ENCODE assay signal across 31 cellular contexts in genomic region chr10:101653536-101653935, GRCh38.
"Had no signal": no experiment of that assay in that cellular context is flagged by ENCODE, and none has a peak within 500 bp of the region (broad histone marks: within the 10 kb centered on the region; RNA-seq: fewer than 3 reads in every experiment).

No MANE protein-coding gene starts in this region.

- H3K27ac Mint-ChIP-seq: activated B cell treated with CpG ODN at 0.5 μM for 24 hours; activated CD4-positive, alpha-beta memory T cell treated with anti-CD3 and anti-CD28 coated beads for 36 hours; activated CD4-positive, alpha-beta T cell treated with anti-CD3 and anti-CD28 coated beads, Interleukin-2, amount 10 ng/mL, durations not matched to agents 24 days and 14 days; activated CD8-positive, alpha-beta T cell treated with anti-CD3 and anti-CD28 coated beads for 36 hours; activated naive CD4-positive, alpha-beta T cell treated with anti-CD3 and anti-CD28 coated beads, Interleukin-2, amount 10 ng/mL, durations not matched to agents 7 days and 5 days; activated naive CD4-positive, alpha-beta T cell treated with anti-CD3 and anti-CD28 coated beads, Interleukin-2, amount 50 U/mL, for 24 hours; activated naive CD8-positive, alpha-beta T cell; activated naive CD8-positive, alpha-beta T cell treated with anti-CD3 and anti-CD28 coated beads, Interleukin-2, amount 10 ng/mL, durations not matched to agents 7 days and 5 days; activated naive CD8-positive, alpha-beta T cell treated with anti-CD3 and anti-CD28 coated beads, Interleukin-2, amount 50 U/mL, for 24 hours; activated T-helper 2 cell treated with anti-CD3 and anti-CD28 coated beads, Interferon-gamma antibody, Interleukin-2, Interleukin-4, amounts not matched to agents 10 μg/mL and 5 μg/mL and 100 μg/mL, durations not matched to agents 14 hours and 24 hours and 36 hours; brain; T-helper 1 cell treated with Interleukin-12 subunit alpha and Interleukin-12 subunit beta and Interleukin-4 antibody, amounts not matched to agents 30 μg/mL and 1 μg/mL, for 36 hours; T-helper 2 cell treated with Interferon-gamma antibody and Interleukin-4, amounts not matched to agents 5 μg/mL and 100 μg/mL, for 36 hours had no signal

- ATAC-seq: activated CD8-positive, alpha-beta T cell treated with anti-CD3 and anti-CD28 coated beads for 36 hours; activated naive CD8-positive, alpha-beta T cell treated with anti-CD3 and anti-CD28 coated beads, Interleukin-2, amount 50 U/mL, for 24 hours had no signal

- H3K36me3 Mint-ChIP-seq: brain had no signal

- H3K4me3 Mint-ChIP-seq: activated B cell treated with CpG ODN at 0.5 μM for 24 hours; activated CD4-positive, alpha-beta memory T cell treated with anti-CD3 and anti-CD28 coated beads for 36 hours; activated CD4-positive, alpha-beta T cell treated with anti-CD3 and anti-CD28 coated beads, Interleukin-2, amount 10 ng/mL, durations not matched to agents 24 days and 14 days; activated CD8-positive, alpha-beta T cell treated with anti-CD3 and anti-CD28 coated beads for 36 hours; activated naive CD4-positive, alpha-beta T cell treated with anti-CD3 and anti-CD28 coated beads, Interleukin-2, amount 10 ng/mL, durations not matched to agents 7 days and 5 days; activated naive CD4-positive, alpha-beta T cell treated with anti-CD3 and anti-CD28 coated beads, Interleukin-2, amount 50 U/mL, for 24 hours; activated naive CD8-positive, alpha-beta T cell; activated naive CD8-positive, alpha-beta T cell treated with anti-CD3 and anti-CD28 coated beads, Interleukin-2, amount 10 ng/mL, durations not matched to agents 7 days and 5 days; activated naive CD8-positive, alpha-beta T cell treated with anti-CD3 and anti-CD28 coated beads, Interleukin-2, amount 50 U/mL, for 24 hours; brain; central memory CD8-positive, alpha-beta T cell; T-helper 1 cell treated with Interleukin-12 subunit alpha and Interleukin-12 subunit beta and Interleukin-4 antibody, amounts not matched to agents 30 μg/mL and 1 μg/mL, for 36 hours; T-helper 2 cell treated with Interferon-gamma antibody and Interleukin-4, amounts not matched to agents 5 μg/mL and 100 μg/mL, for 36 hours had no signal

- H3K4me1 Mint-ChIP-seq: activated B cell treated with CpG ODN at 0.5 μM for 24 hours; activated CD4-positive, alpha-beta T cell treated with anti-CD3 and anti-CD28 coated beads, Interleukin-2, amount 10 ng/mL, durations not matched to agents 24 days and 14 days; activated naive CD4-positive, alpha-beta T cell treated with anti-CD3 and anti-CD28 coated beads, Interleukin-2, amount 10 ng/mL, durations not matched to agents 7 days and 5 days; activated naive CD4-positive, alpha-beta T cell treated with anti-CD3 and anti-CD28 coated beads, Interleukin-2, amount 50 U/mL, for 24 hours; activated naive CD8-positive, alpha-beta T cell treated with anti-CD3 and anti-CD28 coated beads, Interleukin-2, amount 10 ng/mL, durations not matched to agents 7 days and 5 days; activated naive CD8-positive, alpha-beta T cell treated with anti-CD3 and anti-CD28 coated beads, Interleukin-2, amount 50 U/mL, for 24 hours had no signal

- H3K9me3 Mint-ChIP-seq: activated B cell treated with CpG ODN at 0.5 μM for 24 hours; activated CD4-positive, alpha-beta memory T cell treated with anti-CD3 and anti-CD28 coated beads for 36 hours; activated CD4-positive, alpha-beta T cell treated with anti-CD3 and anti-CD28 coated beads, Interleukin-2, amount 10 ng/mL, durations not matched to agents 24 days and 14 days; activated CD8-positive, alpha-beta T cell treated with anti-CD3 and anti-CD28 coated beads for 36 hours; activated naive CD4-positive, alpha-beta T cell treated with anti-CD3 and anti-CD28 coated beads, Interleukin-2, amount 10 ng/mL, durations not matched to agents 7 days and 5 days; activated naive CD4-positive, alpha-beta T cell treated with anti-CD3 and anti-CD28 coated beads, Interleukin-2, amount 50 U/mL, for 24 hours; activated naive CD8-positive, alpha-beta T cell treated with anti-CD3 and anti-CD28 coated beads, Interleukin-2, amount 10 ng/mL, durations not matched to agents 7 days and 5 days; activated naive CD8-positive, alpha-beta T cell treated with anti-CD3 and anti-CD28 coated beads, Interleukin-2, amount 50 U/mL, for 24 hours; activated T-helper 2 cell treated with anti-CD3 and anti-CD28 coated beads, Interferon-gamma antibody, Interleukin-2, Interleukin-4, amounts not matched to agents 10 μg/mL and 5 μg/mL and 100 μg/mL, durations not matched to agents 14 hours and 24 hours and 36 hours; brain; central memory CD8-positive, alpha-beta T cell; T-helper 1 cell treated with Interleukin-12 subunit alpha and Interleukin-12 subunit beta and Interleukin-4 antibody, amounts not matched to agents 30 μg/mL and 1 μg/mL, for 36 hours; T-helper 2 cell treated with Interferon-gamma antibody and Interleukin-4, amounts not matched to agents 5 μg/mL and 100 μg/mL, for 36 hours had no signal

- DNase-seq: activated B cell treated with CpG ODN at 0.5 μM for 24 hours; activated CD4-positive, alpha-beta memory T cell treated with anti-CD3 and anti-CD28 coated beads for 36 hours; activated CD4-positive, alpha-beta T cell treated with anti-CD3 and anti-CD28 coated beads for 4 hours; activated CD4-positive, alpha-beta T cell treated with anti-CD3 and anti-CD28 coated beads, Interleukin-2, amount 10 ng/mL, durations not matched to agents 24 days and 14 days; activated CD4-positive, alpha-beta T cell treated with anti-CD3 and anti-CD28 coated beads, Interleukin-2, amount 50 U/mL, for 1 hour; activated CD4-positive, alpha-beta T cell treated with anti-CD3 and anti-CD28 coated beads, Interleukin-2, amount 50 U/mL, for 4 hours; activated CD4-positive, CD25-positive, alpha-beta regulatory T cell treated with anti-CD3 and anti-CD28 coated beads, Interleukin-2, amount 50 U/mL, for 72 hours; activated CD8-positive, alpha-beta memory T cell treated with anti-CD3 and anti-CD28 coated beads, Interleukin-2, amount 50 U/mL, for 4 hours; activated CD8-positive, alpha-beta T cell treated with anti-CD3 and anti-CD28 coated beads for 36 hours; activated effector memory CD4-positive, alpha-beta T cell treated with Interleukin-2 at 50 U/mL for 16 hours; activated gamma-delta T cell; activated naive CD4-positive, alpha-beta T cell treated with anti-CD3 and anti-CD28 coated beads, Interleukin-2, amount 10 ng/mL, durations not matched to agents 7 days and 5 days; activated naive CD4-positive, alpha-beta T cell treated with Interleukin-2 at 50 U/mL for 16 hours; activated naive CD8-positive, alpha-beta T cell treated with anti-CD3 and anti-CD28 coated beads, Interleukin-2, amount 10 ng/mL, durations not matched to agents 7 days and 5 days; activated naive CD8-positive, alpha-beta T cell treated with anti-CD3 and anti-CD28 coated beads, Interleukin-2, amount 50 U/mL, for 24 hours; activated T-cell treated with anti-CD3 and anti-CD28 coated beads for 4 hours; activated T-cell treated with anti-CD3 and anti-CD28 coated beads, Interleukin-2, amount 50 U/mL, for 1 hour; activated T-cell treated with anti-CD3 and anti-CD28 coated beads, Interleukin-2, amount 50 U/mL, for 48 hours; amygdala; anterior cingulate cortex; cerebellar nuclear complex; T-helper 1 cell; T-helper 2 cell; T-helper 9 cell had no signal

- H3K27me3 Mint-ChIP-seq: activated B cell treated with CpG ODN at 0.5 μM for 24 hours; activated CD4-positive, alpha-beta memory T cell treated with anti-CD3 and anti-CD28 coated beads for 36 hours; activated CD4-positive, alpha-beta T cell treated with anti-CD3 and anti-CD28 coated beads, Interleukin-2, amount 10 ng/mL, durations not matched to agents 24 days and 14 days; activated CD8-positive, alpha-beta T cell treated with anti-CD3 and anti-CD28 coated beads for 36 hours; activated naive CD4-positive, alpha-beta T cell treated with anti-CD3 and anti-CD28 coated beads, Interleukin-2, amount 10 ng/mL, durations not matched to agents 7 days and 5 days; activated naive CD4-positive, alpha-beta T cell treated with anti-CD3 and anti-CD28 coated beads, Interleukin-2, amount 50 U/mL, for 24 hours; activated naive CD8-positive, alpha-beta T cell; activated naive CD8-positive, alpha-beta T cell treated with anti-CD3 and anti-CD28 coated beads, Interleukin-2, amount 10 ng/mL, durations not matched to agents 7 days and 5 days; activated naive CD8-positive, alpha-beta T cell treated with anti-CD3 and anti-CD28 coated beads, Interleukin-2, amount 50 U/mL, for 24 hours; central memory CD8-positive, alpha-beta T cell had no signal
